Comparison of ENCODE assay signal across 10 cellular contexts in genomic region chr5:81825237-81825636, GRCh38.
DNase-seq lines count a peak whose midpoint lies in the region; ATAC-seq and TF ChIP-seq lines count a peak whose summit lies in the region.
"Had no signal": no experiment of that assay in that cellular context is flagged by ENCODE, and none has a peak within 500 bp of the region (broad histone marks: within the 10 kb centered on the region; RNA-seq: fewer than 3 reads in every experiment).

No MANE protein-coding gene starts in this region.

- no peak overlapping the region for H2AK5ac ChIP-seq in IMR-90 (ENCODE audit: low read depth, low read length)

- H3K23ac ChIP-seq in IMR-90 (ENCODE audit: low read depth, low read length) = no peak overlapping the region

- no peaks in the 10 kb centered on the region for H3K36me3 Mint-ChIP-seq in activated CD8-positive, alpha-beta T cell treated with anti-CD3 and anti-CD28 coated beads for 36 hours (ENCODE audit: low read depth)
- H3K36me3 Mint-ChIP-seq: CD4-positive, CD25-positive, alpha-beta regulatory T cell had no signal

- no peak overlapping the region for H4K91ac ChIP-seq in IMR-90 (ENCODE audit: insufficient read depth, low read depth, low read length)

- H3K36me3 ChIP-seq in A673 (ENCODE audit: insufficient read depth, low read length, poor library complexity, severe bottlenecking) = no peaks in the 10 kb centered on the region
- no peaks in the 10 kb centered on the region for H3K36me3 ChIP-seq in IMR-90 (ENCODE audit: control insufficient read depth, insufficient read depth, low read length)
- no peaks in the 10 kb centered on the region for H3K36me3 ChIP-seq in adipocyte (ENCODE audit: control insufficient read depth, insufficient read depth, low read length, severe bottlenecking)

- H3K79me1 ChIP-seq in IMR-90 (ENCODE audit: low read depth in 1 of 2, low read length in 2 of 2) = no peaks in the 10 kb centered on the region

- H3K27ac ChIP-seq in A673 (ENCODE audit: low read depth, low read length, poor library complexity, severe bottlenecking) (no peak overlapping the region), IMR-90 (ENCODE audit: insufficient read depth, low read length) (no peak overlapping the region)

- TF ChIP-seq RAD21 in IMR-90 (IDR thresholded peaks at IDR 0.05; ENCODE audit: low read length) = no peak

- H3K4me3 ChIP-seq in A673 (ENCODE audit: low read depth, low read length, poor library complexity, severe bottlenecking) = no peak overlapping the region
- H3K4me3 ChIP-seq in IMR-90 (ENCODE audit: insufficient read depth, low read depth, low read length) = no peak overlapping the region
- H3K4me3 ChIP-seq in adipocyte (ENCODE audit: low read length) = peak overlapping the region; percentile 26

- H4K5ac ChIP-seq in IMR-90 (ENCODE audit: low read depth, low read length) = no peak overlapping the region

- H2AFZ ChIP-seq in IMR-90 (replicated peaks; ENCODE audit: low read length, poor library complexity) = peak overlapping the region; percentile 9

- BruUV-seq in A673 (replicated peaks; lab: Mats Ljungman, UMichigan) (no TSS peak), IMR-90 (replicated peaks; lab: Mats Ljungman, UMichigan) (no TSS peak)

- H3K9me3 ChIP-seq in A673 (ENCODE audit: low read depth, low read length, poor library complexity, severe bottlenecking) = no peaks in the 10 kb centered on the region
- no peaks in the 10 kb centered on the region for H3K9me3 ChIP-seq in IMR-90 (ENCODE audit: control insufficient read depth, insufficient read depth, low read length)
- H3K9me3 ChIP-seq in adipocyte (ENCODE audit: control insufficient read depth, low read length) = no peaks in the 10 kb centered on the region

- CTCF ChIA-PET in A673 (lab: Charles Lee) (no interaction called here), IMR-90 (lab: Yijun Ruan, JAX) (interaction anchor here (0.5 to 1.2 kb wide), 2 partner anchors 13 to 150 kb away, joined by 3 to 4 read pairs; no protein-coding TSS in a partner anchor), GM10248 (lab: Yijun Ruan, JAX) (interaction anchor here (1.6 kb wide), 1 partner anchor 14 kb away, joined by 8 read pairs; no protein-coding TSS in a partner anchor)
- CTCF ChIA-PET in activated CD8-positive, alpha-beta T cell treated with anti-CD3 and anti-CD28 coated beads for 36 hours (lab: Charles Lee) = interaction anchor here (0.7 to 2.0 kb wide), 3 partner anchors 9 to 16 kb away, joined by 3 to 4 read pairs (median 4); no protein-coding TSS in a partner anchor

- TF ChIP-seq POLR2A in IMR-90 (IDR thresholded peaks at IDR 0.05; ENCODE audit: low read depth, low read length) = no peak

- H3K4me3 Mint-ChIP-seq in activated CD8-positive, alpha-beta T cell treated with anti-CD3 and anti-CD28 coated beads for 36 hours = no peak overlapping the region
- H3K4me3 Mint-ChIP-seq: CD4-positive, CD25-positive, alpha-beta regulatory T cell had no signal

- DNase-seq in A673 (ENCODE audit: low spot score) (peak; percentile 23), IMR-90 (peak; percentile 72), adipocyte (ENCODE audit: low read depth) (peak; percentile 76), hepatic stellate cell (ENCODE audit: low spot score) (peak; percentile 55), GM10248 (ENCODE audit: extremely low spot score) (no peak), germinal center (ENCODE audit: low spot score) (no peak)
- DNase-seq in activated CD8-positive, alpha-beta T cell treated with anti-CD3 and anti-CD28 coated beads for 36 hours = no peak
- DNase-seq: CD4-positive, CD25-positive, alpha-beta regulatory T cell had no signal

- H2BK15ac ChIP-seq in IMR-90 (ENCODE audit: low read depth, low read length) = no peak overlapping the region

- no peak overlapping the region for H3K4me2 ChIP-seq in IMR-90 (ENCODE audit: low read depth, low read length)

- H3K14ac ChIP-seq in IMR-90 (replicated peaks; ENCODE audit: low read depth, low read length) = no peak overlapping the region

- H2BK20ac ChIP-seq in IMR-90 (ENCODE audit: low read depth, low read length) = no peak overlapping the region

- H2BK5ac ChIP-seq in IMR-90 (ENCODE audit: low read depth, low read length, poor library complexity, severe bottlenecking) = no peak overlapping the region

- no peaks in the 10 kb centered on the region; the same call in 1 of the 2 replicates for H3K9me1 ChIP-seq in IMR-90 (ENCODE audit: insufficient read depth, low read length)

- H3K27me3 ChIP-seq in A673 (replicated peaks; ENCODE audit: insufficient read depth, low read depth, low read length, poor library complexity) (no peaks in the 10 kb centered on the region), IMR-90 (ENCODE audit: control insufficient read depth, insufficient read depth, low read length) (no peaks in the 10 kb centered on the region), adipocyte (replicated peaks; ENCODE audit: control insufficient read depth, insufficient read depth, low read length) (no peaks in the 10 kb centered on the region)

- no CpG with 5 or more reads among the region's 3 CpGs for WGBS in IMR-90 (ENCODE audit: extremely low coverage in 2 of 2, insufficient read length in 1 of 2), 2 experiments

- H3K56ac ChIP-seq in IMR-90 (ENCODE audit: extremely low read depth, insufficient read depth, low read length) = no peak overlapping the region

- in situ Hi-C loops in IMR-90 (cut with MboI; ENCODE audit: low sequenced_read_pairs) = no loop called here

- POLR2A ChIA-PET in A673 (lab: Charles Lee; ENCODE audit: low non-redundant PET) = no interaction called here
- POLR2A ChIA-PET in IMR-90 (lab: Charles Lee; ENCODE audit: unreplicated experiment) = no interaction called here
- POLR2A ChIA-PET in activated CD8-positive, alpha-beta T cell treated with anti-CD3 and anti-CD28 coated beads for 36 hours (lab: Charles Lee) = no interaction called here
- POLR2A ChIA-PET in GM10248 (lab: Yijun Ruan, JAX) = no interaction called here

- intact Hi-C loops in A673 (cut with micrococcal nuclease; ENCODE audit: unreplicated experiment) (no loop called here), IMR-90 (cut with micrococcal nuclease) (no loop called here)
- intact Hi-C loops in activated CD8-positive, alpha-beta T cell treated with anti-CD3 and anti-CD28 coated beads for 36 hours (cut with micrococcal nuclease) = no loop called here

- ATAC-seq in IMR-90 (ENCODE audit: low read depth) (peak; percentile 89), GM21737 (IDR thresholded peaks at IDR 0.05; ENCODE audit: unreplicated experiment) (no peak)
- ATAC-seq in activated CD8-positive, alpha-beta T cell treated with anti-CD3 and anti-CD28 coated beads for 36 hours = no peak
- ATAC-seq: HCT116 had no signal

- H3K27me3 Mint-ChIP-seq in activated CD8-positive, alpha-beta T cell treated with anti-CD3 and anti-CD28 coated beads for 36 hours = no peaks in the 10 kb centered on the region

- peaks cover 8% of the 10 kb centered on the region for H3K4me1 Mint-ChIP-seq in activated CD8-positive, alpha-beta T cell treated with anti-CD3 and anti-CD28 coated beads for 36 hours (ENCODE audit: low read depth)

- no peak overlapping the region for H2BK120ac ChIP-seq in IMR-90 (ENCODE audit: low read depth, low read length)

- TF ChIP-seq CTCF in A673 (conservative IDR thresholded peaks at IDR 0.05; ENCODE audit: low read depth, low read length) (no peak), IMR-90 (conservative IDR thresholded peaks at IDR 0.05; ENCODE audit: low read depth, low read length) (no peak), GM10248 (IDR thresholded peaks at IDR 0.05; ENCODE audit: control extremely low read depth, extremely low read depth, low read depth, missing control alignments) (no peak)
- no peak for TF ChIP-seq CTCF in activated CD8-positive, alpha-beta T cell treated with anti-CD3 and anti-CD28 coated beads for 36 hours (IDR thresholded peaks at IDR 0.05)

- H4K20me1 ChIP-seq in IMR-90 (ENCODE audit: insufficient read depth, low read length) = no peaks in the 10 kb centered on the region

- dilution Hi-C loops in IMR-90 (cut with HindIII; ENCODE audit: low sequenced_read_pairs, unreplicated experiment) = no loop called here

- no peak overlapping the region for H2AK9ac ChIP-seq in IMR-90 (replicated peaks; ENCODE audit: low read depth, low read length, poor library complexity)

- no peak overlapping the region for H4K8ac ChIP-seq in IMR-90 (ENCODE audit: low read depth in 2 of 2, low read length in 2 of 2)

- H3K4me1 ChIP-seq in A673 (ENCODE audit: insufficient read depth, low read length, poor library complexity, severe bottlenecking) (no peaks in the 10 kb centered on the region), IMR-90 (ENCODE audit: control insufficient read depth, insufficient read depth, low read length) (peaks cover 2% of the 10 kb centered on the region), adipocyte (ENCODE audit: control insufficient read depth, insufficient read depth, low read length) (peaks cover 28% of the 10 kb centered on the region)

- no peak overlapping the region for H3K9ac ChIP-seq in IMR-90 (ENCODE audit: low read depth, low read length)
- peak overlapping the region; percentile 63 for H3K9ac ChIP-seq in adipocyte (ENCODE audit: low read length)

- H3K4ac ChIP-seq in IMR-90 (ENCODE audit: low read depth, low read length) = no peak overlapping the region

- H3K9me3 Mint-ChIP-seq in activated CD8-positive, alpha-beta T cell treated with anti-CD3 and anti-CD28 coated beads for 36 hours = no peaks in the 10 kb centered on the region
- H3K9me3 Mint-ChIP-seq: CD4-positive, CD25-positive, alpha-beta regulatory T cell had no signal

- H3K27ac Mint-ChIP-seq in activated CD8-positive, alpha-beta T cell treated with anti-CD3 and anti-CD28 coated beads for 36 hours = no peak overlapping the region
- H3K27ac Mint-ChIP-seq: CD4-positive, CD25-positive, alpha-beta regulatory T cell had no signal

- H3K18ac ChIP-seq in IMR-90 (ENCODE audit: low read depth, low read length) = no peak overlapping the region

TF ChIP-seq in IMR-90, 13 proteins besides CTCF, POLR2A, EP300 and RAD21:
- TF ChIP-seq BHLHE40 (IDR thresholded peaks at IDR 0.05; ENCODE audit: low read depth, low read length) = no peak
- no peak for TF ChIP-seq CHD1 (IDR thresholded peaks at IDR 0.05; ENCODE audit: low read depth, low read length)
- TF ChIP-seq MAZ (IDR thresholded peaks at IDR 0.05; ENCODE audit: borderline replicate concordance, low read depth, low read length) = no peak
- TF ChIP-seq NFE2L2 (IDR thresholded peaks at IDR 0.05; ENCODE audit: low read depth, low read length) = no peak
- no peak for TF ChIP-seq MAFK (IDR thresholded peaks at IDR 0.05; ENCODE audit: low read depth, low read length)
- peak; percentile 16 for TF ChIP-seq RCOR1 (IDR thresholded peaks at IDR 0.05; ENCODE audit: insufficient replicate concordance, low read length)
- TF ChIP-seq RFX5 (IDR thresholded peaks at IDR 0.05; ENCODE audit: low read depth, low read length) = no peak

Comparison
In these comparisons a context has a peak if more than half of its experiments do, and no peak if none do; other contexts are left out.
1. DNase-seq: peak in A673 (single experiment), IMR-90 (single experiment), adipocyte (single experiment) and hepatic stellate cell (single experiment); none in activated CD8-positive, alpha-beta T cell treated with anti-CD3 and anti-CD28 coated beads for 36 hours (single experiment), GM10248 (single experiment) and germinal center (single experiment).